24 cellular contexts compared by ENCODE assay signal in genomic region chr15:87368511-87368910, GRCh38.
DNase-seq lines count a peak whose midpoint lies in the region; ATAC-seq, FAIRE-seq and TF ChIP-seq lines count a peak whose summit lies in the region.
"Had no signal": no experiment of that assay in that cellular context is flagged by ENCODE, and none has a peak within 500 bp of the region (broad histone marks: within the 10 kb centered on the region; RNA-seq: fewer than 3 reads in every experiment).

No MANE protein-coding gene starts in this region.

- no peaks in the 10 kb centered on the region for H3K4me1 Mint-ChIP-seq in activated T-helper 1 cell treated with anti-CD3 and anti-CD28 coated beads, Interleukin-12 subunit alpha, Interleukin-12 subunit beta, Interleukin-2, Interleukin-4 antibody, amounts not matched to agents 30 ng/mL and 10 ng/mL and 1 ng/mL, durations not matched to agents 14 hours and 24 hours and 36 hours (ENCODE audit: low read depth)
- H3K4me1 Mint-ChIP-seq: naive thymus-derived CD4-positive, alpha-beta T cell; T-cell had no signal

- dilution Hi-C loops in keratinocyte (cut with MboI; ENCODE audit: extremely low pct_ligation_motif_present, low sequenced_read_pairs), result no loop called here

- H3K9me3 ChIP-seq in A549 (peaks cover 11% of the 10 kb centered on the region; the same call in 1 of the 3 replicates), keratinocyte (ENCODE audit: control insufficient read depth, low read depth, low read length) (no peaks in the 10 kb centered on the region), heart right ventricle (peaks cover 0 to 21% (median 0%) of the 10 kb centered on the region in 11 donors)

- TF ChIP-seq CTCF in A549 (IDR thresholded peaks at IDR 0.05) (no peak), bronchial epithelial cell (IDR thresholded peaks at IDR 0.05; ENCODE audit: insufficient read depth, low read length, severe bottlenecking) (no peak), keratinocyte (optimal IDR thresholded peaks at IDR 0.05 in 1 of 3, IDR thresholded peaks at IDR 0.05 in 1 of 3, conservative IDR thresholded peaks at IDR 0.05 in 1 of 3; ENCODE audit: extremely low read depth in 1 of 3, insufficient read depth in 2 of 3, low read length in 3 of 3) (no peak), heart right ventricle (IDR thresholded peaks at IDR 0.05) (no peak), lower leg skin (IDR thresholded peaks at IDR 0.05) (no peak)

- H3K9ac ChIP-seq in keratinocyte (ENCODE audit: control insufficient read depth, extremely low read depth, insufficient read depth, low read length), result peak overlapping the region; percentile 47

- H3K36me3 ChIP-seq in bronchial epithelial cell (ENCODE audit: control insufficient read depth, insufficient read depth, low read length) (no peaks in the 10 kb centered on the region), keratinocyte (ENCODE audit: control insufficient read depth in 2 of 2, extremely low read depth in 1 of 2, insufficient read depth in 2 of 2, low read length in 2 of 2) (no peaks in the 10 kb centered on the region), heart right ventricle (no peaks in the 10 kb centered on the region)

- H3K27me3 ChIP-seq in bronchial epithelial cell (ENCODE audit: control insufficient read depth, insufficient read depth, low read length) (no peaks in the 10 kb centered on the region), keratinocyte (ENCODE audit: control insufficient read depth, extremely low read depth, insufficient read depth, low read length) (no peaks in the 10 kb centered on the region), heart right ventricle (no peaks in the 10 kb centered on the region)
- H3K27me3 ChIP-seq: dorsolateral prefrontal cortex had no signal

- no peak for FAIRE-seq in A549 (lab: Jason Lieb, UNC)
- no peak for FAIRE-seq in bronchial epithelial cell (lab: Jason Lieb, UNC)
- peak; percentile 71 for FAIRE-seq in keratinocyte (lab: Jason Lieb, UNC)
- FAIRE-seq: A204.1, HepG2, TTC549 had no signal

- H3K27me3 Mint-ChIP-seq in activated T-helper 1 cell treated with anti-CD3 and anti-CD28 coated beads, Interleukin-12 subunit alpha, Interleukin-12 subunit beta, Interleukin-2, Interleukin-4 antibody, amounts not matched to agents 30 ng/mL and 10 ng/mL and 1 ng/mL, durations not matched to agents 14 hours and 24 hours and 36 hours (ENCODE audit: insufficient read depth), result no peaks in the 10 kb centered on the region

- no peak for TF ChIP-seq EP300 in A549 (IDR thresholded peaks at IDR 0.05)

- H3K4me3 ChIP-seq in A549 (no peak overlapping the region), bronchial epithelial cell (ENCODE audit: low read depth, low read length) (no peak overlapping the region), keratinocyte (ENCODE audit: control insufficient read depth in 2 of 3, extremely low read depth in 1 of 3, insufficient read depth in 2 of 3, low read depth in 1 of 3, low read length in 3 of 3) (peak overlapping the region in 1 of 3 experiments; percentile 10), heart right ventricle (no peak overlapping the region), lower leg skin (ENCODE audit: low read depth, poor library complexity, severe bottlenecking) (no peak overlapping the region)
- H3K4me3 ChIP-seq: dorsolateral prefrontal cortex, lung had no signal

- POLR2A ChIA-PET in A549 (lab: Yijun Ruan, JAX), result no interaction called here

- H3K4me2 ChIP-seq in A549 (0 out of 3 replicates have a peak overlapping the region, but pooled peaks have one; percentile 20), keratinocyte (ENCODE audit: control insufficient read depth, extremely low read depth, insufficient read depth, low read depth, low read length) (peak overlapping the region; percentile 56)

- H3K4me3 Mint-ChIP-seq in activated T-helper 1 cell treated with anti-CD3 and anti-CD28 coated beads, Interleukin-12 subunit alpha, Interleukin-12 subunit beta, Interleukin-2, Interleukin-4 antibody, amounts not matched to agents 30 ng/mL and 10 ng/mL and 1 ng/mL, durations not matched to agents 14 hours and 24 hours and 36 hours, result no peak overlapping the region
- H3K4me3 Mint-ChIP-seq: activated T-cell treated with anti-CD3 and anti-CD28 coated beads, Interleukin-2, amount 50 U/mL, for 24 hours; naive thymus-derived CD4-positive, alpha-beta T cell; T-cell; type B pancreatic cell had no signal

- TF ChIP-seq POLR2A in A549 (IDR thresholded peaks at IDR 0.05; ENCODE audit: low read length) (no peak), lower leg skin (IDR thresholded peaks at IDR 0.05) (no peak)

- peak overlapping the region in 1 of 2 experiments; percentile 62; a peak in 3 of 6 replicates for H3K27ac ChIP-seq in A549
- H3K27ac ChIP-seq in keratinocyte (ENCODE audit: control insufficient read depth, insufficient read depth, low read length), result peak overlapping the region; percentile 76
- H3K27ac ChIP-seq in heart right ventricle, result no peak overlapping the region
- H3K27ac ChIP-seq: dorsolateral prefrontal cortex had no signal

- no peaks in the 10 kb centered on the region for H3K79me2 ChIP-seq in keratinocyte (ENCODE audit: control insufficient read depth, insufficient read depth, low read length)

- no peak overlapping the region for H3K27ac Mint-ChIP-seq in activated T-helper 1 cell treated with anti-CD3 and anti-CD28 coated beads, Interleukin-12 subunit alpha, Interleukin-12 subunit beta, Interleukin-2, Interleukin-4 antibody, amounts not matched to agents 30 ng/mL and 10 ng/mL and 1 ng/mL, durations not matched to agents 14 hours and 24 hours and 36 hours
- H3K27ac Mint-ChIP-seq: activated T-cell treated with anti-CD3 and anti-CD28 coated beads, Interleukin-2, amount 50 U/mL, for 24 hours; naive thymus-derived CD4-positive, alpha-beta T cell; T-cell; type B pancreatic cell had no signal

- intact Hi-C loops in heart right ventricle (cut with DNase I), result no loop called here
- intact Hi-C loops in activated T-helper 1 cell treated with anti-CD3 and anti-CD28 coated beads, Interleukin-12 subunit alpha, Interleukin-12 subunit beta, Interleukin-2, Interleukin-4 antibody, amounts not matched to agents 30 ng/mL and 10 ng/mL and 1 ng/mL, durations not matched to agents 14 hours and 24 hours and 36 hours (cut with micrococcal nuclease), result no loop called here
- intact Hi-C loops in lower leg skin (cut with DNase I; ENCODE audit: low total_unique reads), result no loop called here

- no peaks in the 10 kb centered on the region for H3K9me3 Mint-ChIP-seq in activated T-helper 1 cell treated with anti-CD3 and anti-CD28 coated beads, Interleukin-12 subunit alpha, Interleukin-12 subunit beta, Interleukin-2, Interleukin-4 antibody, amounts not matched to agents 30 ng/mL and 10 ng/mL and 1 ng/mL, durations not matched to agents 14 hours and 24 hours and 36 hours

- H4K20me1 ChIP-seq in keratinocyte (ENCODE audit: control insufficient read depth, extremely low read depth, insufficient read depth, low read length), result no peaks in the 10 kb centered on the region

- ATAC-seq in A549, result no peak
- ATAC-seq in heart right ventricle, result no peak
- no peak for ATAC-seq in HG02588 (IDR thresholded peaks at IDR 0.05; ENCODE audit: unreplicated experiment)
- ATAC-seq: HepG2; naive thymus-derived CD4-positive, alpha-beta T cell; T-cell had no signal

- H3K9me1 ChIP-seq in keratinocyte (ENCODE audit: control insufficient read depth, extremely low read depth, insufficient read depth, low read length), result no peaks in the 10 kb centered on the region

- DNase-seq in A549 (ENCODE audit: low read depth in 1 of 2, low spot score in 1 of 2) (no peak), LHCN-M2 (ENCODE audit: low read depth) (peak; percentile 31), bronchial epithelial cell (ENCODE audit: low read depth) (peak; percentile 33), keratinocyte (ENCODE audit: low read depth, low spot score) (peak; percentile 73), heart right ventricle (no peak), lower leg skin (ENCODE audit: low spot score in 2 of 2) (no peak)
- DNase-seq in activated T-helper 1 cell treated with anti-CD3 and anti-CD28 coated beads, Interleukin-12 subunit alpha, Interleukin-12 subunit beta, Interleukin-2, Interleukin-4 antibody, amounts not matched to agents 30 ng/mL and 10 ng/mL and 1 ng/mL, durations not matched to agents 14 hours and 24 hours and 36 hours (ENCODE audit: low spot score), result no peak
- DNase-seq: activated CD8-positive, alpha-beta memory T cell treated with anti-CD3 and anti-CD28 coated beads for 24 hours; activated naive CD4-positive, alpha-beta T cell treated with Interleukin-2 at 50 U/mL for 16 hours; activated T-cell treated with anti-CD3 and anti-CD28 coated beads, Interleukin-2, amount 50 U/mL, for 24 hours; caudate nucleus; DND-41; dorsolateral prefrontal cortex; naive thymus-derived CD4-positive, alpha-beta T cell; NCI-H1417; NCI-H2107; NCI-H510A; T-cell had no signal

- no peaks in the 10 kb centered on the region for H3K36me3 Mint-ChIP-seq in activated T-helper 1 cell treated with anti-CD3 and anti-CD28 coated beads, Interleukin-12 subunit alpha, Interleukin-12 subunit beta, Interleukin-2, Interleukin-4 antibody, amounts not matched to agents 30 ng/mL and 10 ng/mL and 1 ng/mL, durations not matched to agents 14 hours and 24 hours and 36 hours (ENCODE audit: low read depth)
- H3K36me3 Mint-ChIP-seq: T-cell, type B pancreatic cell had no signal

- WGBS in A549 (ENCODE audit: missing lambda C conversion rate), result no CpG with 5 or more reads among the region's 2 CpGs
- WGBS in heart right ventricle, 2 donors, result 46 to 67% methylated on average over 2 of the region's 2 CpGs
- WGBS in lower leg skin, 2 donors, result 57 to 59% methylated on average over 2 of the region's 2 CpGs

- CTCF ChIA-PET in A549 (lab: Yijun Ruan, JAX), result no interaction called here

- H2AFZ ChIP-seq in keratinocyte (ENCODE audit: control insufficient read depth, low read length), result peak overlapping the region; percentile 43

- H3K4me1 ChIP-seq in A549, result peaks cover 12% of the 10 kb centered on the region; the same call in 1 of the 3 replicates
- H3K4me1 ChIP-seq in keratinocyte (ENCODE audit: control insufficient read depth, extremely low read depth, insufficient read depth, low read length), result peaks cover 34% of the 10 kb centered on the region
- H3K4me1 ChIP-seq in heart right ventricle, result no peaks in the 10 kb centered on the region

- TF ChIP-seq RAD21 in A549 (conservative IDR thresholded peaks at IDR 0.05 in 1 of 2, IDR thresholded peaks at IDR 0.05 in 1 of 2), result no peak

TF ChIP-seq in A549, 52 proteins besides CTCF, POLR2A, EP300 and RAD21 (continues in another document):
- TF ChIP-seq CHD4 (IDR thresholded peaks at IDR 0.05; ENCODE audit: borderline replicate concordance), result no peak
- no peak for TF ChIP-seq RARB (CRISPR knock-in tag; IDR thresholded peaks at IDR 0.05)
- no peak for TF ChIP-seq PHF8 (IDR thresholded peaks at IDR 0.05; ENCODE audit: borderline replicate concordance, low read depth)
- TF ChIP-seq CEBPB (IDR thresholded peaks at IDR 0.05), result no peak
- no peak for TF ChIP-seq USF2 (IDR thresholded peaks at IDR 0.05)

Comparison
In these comparisons a context has a peak if more than half of its experiments do, and no peak if none do; other contexts are left out.
1. DNase-seq: peak in LHCN-M2 (single experiment), bronchial epithelial cell (single experiment) and keratinocyte (single experiment); none in A549 (0 of 2), heart right ventricle (0 of 2), activated T-helper 1 cell treated with anti-CD3 and anti-CD28 coated beads, Interleukin-12 subunit alpha, Interleukin-12 subunit beta, Interleukin-2, Interleukin-4 antibody, amounts not matched to agents 30 ng/mL and 10 ng/mL and 1 ng/mL, durations not matched to agents 14 hours and 24 hours and 36 hours (single experiment) and lower leg skin (0 of 2).